In genomic region chr10:12483996-12484944, GRCh38 we compare ENCODE assay signal across 8 cellular contexts.
A peak's percentile ranks its signal among the peaks of the same experiment; 100 is the strongest.
DNase-seq lines count a peak whose midpoint lies in the region; ATAC-seq and TF ChIP-seq lines count a peak whose summit lies in the region.

No MANE protein-coding gene starts in this region.

- H3K27me3 Mint-ChIP-seq in glutamatergic neuron (ENCODE audit: unreplicated experiment): no peaks in the 10 kb centered on the region

- H3K4me1 Mint-ChIP-seq in glutamatergic neuron (ENCODE audit: low read depth, unreplicated experiment): peaks cover 23% of the 10 kb centered on the region

- intact Hi-C loops in Right ventricle myocardium inferior (cut with DNase I) (loop anchor here (10.0 kb wide), 1 partner anchor 219 kb away; no protein-coding TSS in a partner anchor), cardiac septum (cut with DNase I) (no loop called here), aorta (cut with DNase I) (loop anchor here in 1 of 2 donors (10.0 kb wide), 1 partner anchor 221 kb away; no protein-coding TSS in a partner anchor)

- peak overlapping the region; percentile 36 for H3K4me3 Mint-ChIP-seq in glutamatergic neuron (ENCODE audit: unreplicated experiment)

- H3K4me1 ChIP-seq in aorta (ENCODE audit: control insufficient read depth in 1 of 2, insufficient read depth in 2 of 2, low read length in 2 of 2): peaks cover 0 to 2% of the 10 kb centered on the region in 2 donors

- DNase-seq in Right ventricle myocardium inferior (ENCODE audit: missing footprints): no peak
- DNase-seq in cardiac septum (ENCODE audit: low spot score): no peak
- DNase-seq in NCI-H2081 treated with DMSO at 0.1 percent for 48 hours (lab: John Stamatoyannopoulos, UW): peak; percentile 46
- DNase-seq in glutamatergic neuron: no peak
- DNase-seq in aorta: peak in 1 of 2 donors; percentile 51
- DNase-seq in GOT3 (lab: John Stamatoyannopoulos, UW): no peak
- DNase-seq in DMS 273 (lab: John Stamatoyannopoulos, UW; ENCODE audit: unreplicated experiment): no peak
- DNase-seq in midbrain (lab: John Stamatoyannopoulos, UW): no peak

- H3K9me3 ChIP-seq in aorta (ENCODE audit: control insufficient read depth, low read length): no peaks in the 10 kb centered on the region

- no peak for TF ChIP-seq CTCF in glutamatergic neuron (IDR thresholded peaks at IDR 0.05; ENCODE audit: partially characterized antibody, unreplicated experiment)

- ATAC-seq in Right ventricle myocardium inferior (peak; percentile 21), aorta (ENCODE audit: low FRiP score) (peak; percentile 17)

- peak overlapping the region; percentile 76 to 85 for H3K27ac ChIP-seq in aorta (ENCODE audit: low read depth in 1 of 2, low read length in 2 of 2)

- 84 to 87% methylated on average over 24 of the region's 24 CpGs for WGBS in aorta, 2 donors

- H3K36me3 ChIP-seq in aorta (ENCODE audit: control insufficient read depth in 1 of 2, insufficient read depth in 2 of 2, low read length in 1 of 2): no peaks in the 10 kb centered on the region

- no peaks in the 10 kb centered on the region for H3K36me3 Mint-ChIP-seq in glutamatergic neuron (ENCODE audit: unreplicated experiment)

- H3K4me3 ChIP-seq in aorta (ENCODE audit: low read length in 2 of 2): no peak overlapping the region

- peak overlapping the region; percentile 85 for H3K27ac Mint-ChIP-seq in glutamatergic neuron (ENCODE audit: unreplicated experiment)

- no peaks in the 10 kb centered on the region for H3K27me3 ChIP-seq in aorta (ENCODE audit: control insufficient read depth in 1 of 2, insufficient read depth in 2 of 2, low read length in 1 of 2)

- peaks cover 7% of the 10 kb centered on the region for H3K9me3 Mint-ChIP-seq in glutamatergic neuron (ENCODE audit: unreplicated experiment)
